Comparison of ENCODE assay signal across 1 cellular context in the genomic region with DNA sequence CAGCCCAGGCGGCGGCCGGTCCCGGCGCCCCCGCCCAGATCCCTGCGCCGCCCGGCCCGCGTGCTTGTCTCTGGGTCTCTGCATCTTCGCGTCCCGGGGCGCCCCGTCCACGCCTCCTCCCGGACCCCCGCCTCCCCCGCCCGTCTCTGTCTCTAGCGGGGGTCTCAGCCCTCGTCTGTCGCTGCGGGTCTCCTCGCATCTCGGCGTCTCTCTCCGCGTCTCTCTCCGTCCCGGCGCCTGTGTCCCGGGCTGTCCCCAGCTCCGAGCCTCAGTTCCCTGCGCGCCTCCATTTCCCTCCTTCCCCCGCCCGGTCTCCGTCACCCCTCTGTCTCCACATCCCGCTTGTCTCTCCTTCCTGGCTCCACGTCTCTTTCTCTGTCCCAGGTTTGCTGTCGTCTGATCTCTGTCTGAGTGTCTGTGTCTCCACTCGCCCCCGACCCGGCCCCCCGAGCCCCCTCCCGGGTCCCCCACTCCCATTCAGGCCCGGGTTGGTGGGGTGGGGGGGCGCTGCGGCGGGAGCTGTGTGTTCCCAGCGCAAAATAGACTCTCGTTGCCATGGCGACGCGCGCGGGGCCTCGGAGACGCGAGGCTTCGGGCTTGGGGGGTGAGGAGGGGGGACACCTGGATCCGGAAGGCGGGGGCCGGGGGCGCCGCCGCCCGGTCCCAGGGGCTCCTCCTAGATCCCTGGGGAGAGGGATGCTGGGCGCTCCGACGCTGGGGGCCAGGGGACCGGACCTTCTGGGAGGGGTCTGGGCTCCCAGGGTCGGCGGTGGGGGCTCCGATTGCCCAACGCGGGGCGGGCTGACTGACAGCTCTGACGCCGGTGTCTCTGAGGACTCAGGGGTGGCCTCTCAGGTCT.
TF ChIP-seq lines count a peak whose summit lies in the region.

No MANE protein-coding gene starts in this region.

TF ChIP-seq in endothelial cell of umbilical vein, 7 proteins besides CTCF, POLR2A, EP300 and RAD21:
- no peak for TF ChIP-seq MAX (IDR thresholded peaks at IDR 0.05; ENCODE audit: insufficient read depth, insufficient read length)
- peak; percentile 92 for TF ChIP-seq EZH2 (IDR thresholded peaks at IDR 0.05; ENCODE audit: borderline replicate concordance, low read depth, low read length, severe bottlenecking)
